Comparison of ENCODE assay signal across 8 cellular contexts in the genomic region with DNA sequence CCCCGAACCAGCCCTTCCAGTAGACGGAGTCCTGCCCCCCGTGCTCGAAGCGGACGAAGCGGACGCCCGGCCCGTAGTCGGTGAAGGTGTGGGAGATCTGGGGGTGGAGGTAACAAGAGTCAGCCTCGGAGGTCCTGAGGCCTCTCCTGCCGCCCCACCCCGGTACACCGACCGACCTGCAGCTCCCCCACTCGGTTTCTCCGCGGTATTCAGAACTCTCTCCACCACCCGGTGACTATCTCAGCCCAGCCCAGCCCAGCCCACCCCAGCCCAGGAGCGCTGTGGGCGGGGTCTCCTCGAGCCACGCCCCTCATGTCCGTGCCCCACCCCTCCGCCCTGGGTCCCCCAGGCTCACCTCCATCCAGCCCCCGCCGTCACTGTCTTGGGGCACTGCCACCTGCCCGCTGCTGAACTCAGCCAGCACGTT. TPM values are rescaled to one million over a fixed set of nuclear protein-coding genes. Genes with fewer than 3 reads are reported as not detected.
DNase-seq lines count a peak whose midpoint lies in the region; ATAC-seq and TF ChIP-seq lines count a peak whose summit lies in the region.

No MANE protein-coding gene starts in this region.

- H3K4me2 ChIP-seq in PC-3 (ENCODE audit: low read length), result 0 out of 2 replicates have a peak overlapping the region, but pooled peaks have one; percentile 48

- CTCF ChIA-PET in PC-3 (lab: Charles Lee), result no interaction called here
- CTCF ChIA-PET in activated naive CD4-positive, alpha-beta T cell treated with anti-CD3 and anti-CD28 coated beads for 36 hours (lab: Charles Lee), result interaction anchor here (1.2 to 4.1 kb wide), 4 partner anchors 14 to 611 kb away, joined by 4 to 27 read pairs (median 12); a partner anchor contains a TSS

- no peak overlapping the region for H3K9ac ChIP-seq in PC-3 (ENCODE audit: low read length)

- no peaks in the 10 kb centered on the region for H3F3A ChIP-seq in PC-3 (ENCODE audit: low read length, unreplicated experiment)

- H3K4me3 Mint-ChIP-seq in activated naive CD4-positive, alpha-beta T cell treated with anti-CD3 and anti-CD28 coated beads for 36 hours, result no peak overlapping the region
- H3K4me3 Mint-ChIP-seq in stimulated activated naive B cell treated with anti-CD40 and anti-IgM and Interleukin-4, amounts not matched to agents 10 μg/mL and 1 μg/mL and 100 μg/mL, for 72 hours, result peak overlapping the region; percentile 17 to 23

- no peak overlapping the region for H3K27ac ChIP-seq in PC-3 (ENCODE audit: low read length)

- POLR2A ChIA-PET in PC-3 (lab: Charles Lee; ENCODE audit: unreplicated experiment), result interaction anchor here (0.5 to 0.6 kb wide), 2 partner anchors 8 to 388 kb away, joined by 5 to 23 read pairs; no protein-coding TSS in a partner anchor

- no peaks in the 10 kb centered on the region for H3K79me2 ChIP-seq in PC-3 (ENCODE audit: low read length)

- H3K36me3 ChIP-seq in PC-3 (ENCODE audit: low read depth, low read length), result no peaks in the 10 kb centered on the region

- no peaks in the 10 kb centered on the region for H3K27me3 Mint-ChIP-seq in activated naive CD4-positive, alpha-beta T cell treated with anti-CD3 and anti-CD28 coated beads for 36 hours (ENCODE audit: low read depth)
- H3K27me3 Mint-ChIP-seq in stimulated activated naive B cell treated with anti-CD40 and anti-IgM and Interleukin-4, amounts not matched to agents 10 μg/mL and 1 μg/mL and 100 μg/mL, for 72 hours, result peaks cover 5 to 14% of the 10 kb centered on the region in 2 donors

- no peak for TF ChIP-seq CTCF in PC-3 (conservative IDR thresholded peaks at IDR 0.05; ENCODE audit: low read depth, low read length)

- no peaks in the 10 kb centered on the region for H3K9me3 ChIP-seq in PC-3 (ENCODE audit: low read length)

- no peaks in the 10 kb centered on the region for H4K20me1 ChIP-seq in PC-3 (ENCODE audit: low read length)

- H3K9me3 Mint-ChIP-seq in activated naive CD4-positive, alpha-beta T cell treated with anti-CD3 and anti-CD28 coated beads for 36 hours, result no peaks in the 10 kb centered on the region
- H3K9me3 Mint-ChIP-seq in stimulated activated naive B cell treated with anti-CD40 and anti-IgM and Interleukin-4, amounts not matched to agents 10 μg/mL and 1 μg/mL and 100 μg/mL, for 72 hours, result no peaks in the 10 kb centered on the region

- H3K9me2 ChIP-seq in PC-3 (replicated peaks; ENCODE audit: low read length), result no peaks in the 10 kb centered on the region

- BruUV-seq in PC-3 (replicated peaks; lab: Mats Ljungman, UMichigan), result no TSS peak

- H3K4me1 Mint-ChIP-seq in activated naive CD4-positive, alpha-beta T cell treated with anti-CD3 and anti-CD28 coated beads for 36 hours (ENCODE audit: low read depth), result peaks cover 17% of the 10 kb centered on the region
- H3K4me1 Mint-ChIP-seq in stimulated activated naive B cell treated with anti-CD40 and anti-IgM and Interleukin-4, amounts not matched to agents 10 μg/mL and 1 μg/mL and 100 μg/mL, for 72 hours, result peaks cover 14 to 18% of the 10 kb centered on the region in 2 donors

- H3K4me1 ChIP-seq in PC-3 (ENCODE audit: insufficient read depth, low read length), result peaks cover 18% of the 10 kb centered on the region

- DNase-seq in PC-3 (peak; percentile 40), iPS-NIHi11 (ENCODE audit: low spot score) (peak; percentile 71), SIG-M5 treated with dmso at 0.1 percent for 504 hours (lab: John Stamatoyannopoulos, UW; ENCODE audit: unreplicated experiment) (no peak), NCI-H2107 (lab: John Stamatoyannopoulos, UW) (no peak)
- DNase-seq in activated naive CD4-positive, alpha-beta T cell treated with anti-CD3 and anti-CD28 coated beads for 36 hours, result peak; percentile 30
- no peak for DNase-seq in stimulated activated naive B cell treated with anti-CD40 and anti-IgM and Interleukin-4, amounts not matched to agents 10 μg/mL and 1 μg/mL and 100 μg/mL, for 72 hours

- no peaks in the 10 kb centered on the region for H3K36me3 Mint-ChIP-seq in activated naive CD4-positive, alpha-beta T cell treated with anti-CD3 and anti-CD28 coated beads for 36 hours (ENCODE audit: low read depth)
- H3K36me3 Mint-ChIP-seq in stimulated activated naive B cell treated with anti-CD40 and anti-IgM and Interleukin-4, amounts not matched to agents 10 μg/mL and 1 μg/mL and 100 μg/mL, for 72 hours, result no peaks in the 10 kb centered on the region

- H3K27ac Mint-ChIP-seq in activated naive CD4-positive, alpha-beta T cell treated with anti-CD3 and anti-CD28 coated beads for 36 hours, result no peak overlapping the region
- no peak overlapping the region for H3K27ac Mint-ChIP-seq in stimulated activated naive B cell treated with anti-CD40 and anti-IgM and Interleukin-4, amounts not matched to agents 10 μg/mL and 1 μg/mL and 100 μg/mL, for 72 hours

- no peaks in the 10 kb centered on the region for H3K27me3 ChIP-seq in PC-3 (ENCODE audit: low read length)

- H2AFZ ChIP-seq in PC-3 (ENCODE audit: low read length), result no peak overlapping the region

- ATAC-seq in PC-3, result peak; percentile 39
- peak; percentile 24 to 38 for ATAC-seq in stimulated activated naive B cell treated with anti-CD40 and anti-IgM and Interleukin-4, amounts not matched to agents 10 μg/mL and 1 μg/mL and 100 μg/mL, for 72 hours (replicated peaks)
- no peak for ATAC-seq in GM21515 (IDR thresholded peaks at IDR 0.05; ENCODE audit: unreplicated experiment)
- ATAC-seq in GM18502 (IDR thresholded peaks at IDR 0.05; ENCODE audit: poor library complexity, unreplicated experiment), result no peak

- intact Hi-C loops in PC-3 (cut with micrococcal nuclease), result loop anchor here (10.0 kb wide), 1 partner anchor 364 kb away; no protein-coding TSS in a partner anchor
- intact Hi-C loops in activated naive CD4-positive, alpha-beta T cell treated with anti-CD3 and anti-CD28 coated beads for 36 hours (cut with micrococcal nuclease), result loop anchor here (5.0 kb wide), 2 partner anchors 326 to 591 kb away; no protein-coding TSS in a partner anchor

- no peak overlapping the region for H3K4me3 ChIP-seq in PC-3 (ENCODE audit: low read length)

RNA-seq across cellular contexts. Expression of a gene that starts 5.5 kb away (rescaled TPM):
- total RNA-seq in PC-3 (2014; rRNA removed), result 13.4 and 15.3 TPM in 2 replicates
- 1 to 10 TPM in 1 of 2 experiments, under 1 TPM in 1; 0.77 to 1.1 TPM for total RNA-seq in activated naive CD4-positive, alpha-beta T cell treated with anti-CD3 and anti-CD28 coated beads for 36 hours

RNA-seq across cellular contexts. Expression of a gene that starts 5.9 kb away (rescaled TPM):
- total RNA-seq in PC-3 (2014; rRNA removed), result 19.2 and 23.5 TPM in 2 replicates
- total RNA-seq in activated naive CD4-positive, alpha-beta T cell treated with anti-CD3 and anti-CD28 coated beads for 36 hours, result 10 to 100 TPM; 21.6 to 23.6 TPM

RNA-seq across cellular contexts. Expression of a gene that starts 15.3 kb away (rescaled TPM):
- total RNA-seq in PC-3 (2014; rRNA removed), result 23.5 and 24.6 TPM in 2 replicates
- total RNA-seq in activated naive CD4-positive, alpha-beta T cell treated with anti-CD3 and anti-CD28 coated beads for 36 hours, result 10 to 100 TPM; 20.0 to 20.6 TPM

RNA-seq across cellular contexts. Expression of a gene that starts 32.2 kb away (rescaled TPM):
- total RNA-seq in PC-3 (2014; rRNA removed), result 127 and 139 TPM in 2 replicates
- total RNA-seq in activated naive CD4-positive, alpha-beta T cell treated with anti-CD3 and anti-CD28 coated beads for 36 hours, result 10 to 100 TPM; 86.7 to 88.3 TPM

RNA-seq across cellular contexts. Expression of a gene that starts 42.8 kb away (rescaled TPM):
- 0.07 TPM in 1 of 2 replicates, not detected in the other for total RNA-seq in PC-3 (2014; rRNA removed)
- under 1 TPM; 0.26 to 0.30 TPM for total RNA-seq in activated naive CD4-positive, alpha-beta T cell treated with anti-CD3 and anti-CD28 coated beads for 36 hours

Comparison
In these comparisons a context has a peak if more than half of its experiments do, and no peak if none do; other contexts are left out.
1. ATAC-seq: peak in PC-3 (single experiment) and stimulated activated naive B cell treated with anti-CD40 and anti-IgM and Interleukin-4, amounts not matched to agents 10 μg/mL and 1 μg/mL and 100 μg/mL, for 72 hours (2 of 2); none in GM21515 (single experiment) and GM18502 (single experiment).
2. DNase-seq: peak in PC-3 (single experiment), activated naive CD4-positive, alpha-beta T cell treated with anti-CD3 and anti-CD28 coated beads for 36 hours (single experiment) and iPS-NIHi11 (single experiment); none in stimulated activated naive B cell treated with anti-CD40 and anti-IgM and Interleukin-4, amounts not matched to agents 10 μg/mL and 1 μg/mL and 100 μg/mL, for 72 hours (single experiment), SIG-M5 treated with dmso at 0.1 percent for 504 hours (single experiment) and NCI-H2107 (single experiment).